8 cellular contexts compared by ENCODE assay signal in the genomic region with DNA sequence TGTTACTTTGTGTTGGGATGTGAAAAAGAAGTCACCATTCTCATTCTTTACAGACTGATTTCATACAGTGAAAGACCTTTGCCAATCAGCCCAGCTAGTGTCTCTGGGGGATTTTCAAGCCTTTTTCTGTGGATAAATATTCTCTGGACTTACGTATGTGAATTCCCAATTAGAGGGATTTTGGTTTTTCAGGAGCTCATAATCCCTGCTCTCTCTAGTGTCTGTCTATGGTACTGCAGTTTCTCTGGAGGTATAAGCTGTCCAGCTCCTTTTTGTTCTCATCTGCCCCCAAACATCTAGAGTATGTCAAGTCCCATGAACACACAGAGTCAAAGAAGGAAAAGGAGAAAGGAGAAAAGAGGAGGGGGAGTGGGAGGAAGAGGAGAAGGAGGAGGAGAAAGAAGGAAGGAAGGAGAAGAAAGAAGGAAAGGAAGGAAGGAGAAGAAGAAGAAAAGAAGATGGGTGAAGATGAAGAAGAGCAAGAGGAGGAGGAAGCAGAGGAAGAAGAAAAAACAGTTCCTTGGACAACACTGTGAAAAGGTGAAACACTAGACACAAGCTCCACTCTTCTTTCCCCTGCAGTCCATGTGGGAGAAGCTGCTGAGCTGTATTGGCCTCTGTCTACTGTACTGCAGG.
A peak's percentile ranks its signal among the peaks of the same experiment; 100 is the strongest.
DNase-seq lines count a peak whose midpoint lies in the region; ATAC-seq and TF ChIP-seq lines count a peak whose summit lies in the region.

No MANE protein-coding gene starts in this region.

- no peaks in the 10 kb centered on the region for H3K9me3 ChIP-seq in mucosa of descending colon

- peak; percentile 55 for TF ChIP-seq CTCF in GM13977 (IDR thresholded peaks at IDR 0.05; ENCODE audit: extremely low read depth, insufficient read depth, missing control alignments)
- peak; percentile 74 for TF ChIP-seq CTCF in fibroblast of the aortic adventitia (IDR thresholded peaks at IDR 0.05; ENCODE audit: insufficient read depth, low read length)
- TF ChIP-seq CTCF in mucosa of descending colon (IDR thresholded peaks at IDR 0.05), result no peak

- peaks cover 2 to 5% of the 10 kb centered on the region in 2 donors for H3K4me1 Mint-ChIP-seq in stimulated activated naive B cell treated with anti-CD40 and anti-IgM and Interleukin-4, amounts not matched to agents 10 μg/mL and 1 μg/mL and 100 μg/mL, for 72 hours

- H3K36me3 ChIP-seq in mucosa of descending colon (ENCODE audit: low read depth), result no peaks in the 10 kb centered on the region

- peak; percentile 41 to 55 for ATAC-seq in stimulated activated naive B cell treated with anti-CD40 and anti-IgM and Interleukin-4, amounts not matched to agents 10 μg/mL and 1 μg/mL and 100 μg/mL, for 72 hours (replicated peaks)
- no peak for ATAC-seq in mucosa of descending colon

- H3K36me3 Mint-ChIP-seq in stimulated activated naive B cell treated with anti-CD40 and anti-IgM and Interleukin-4, amounts not matched to agents 10 μg/mL and 1 μg/mL and 100 μg/mL, for 72 hours, result peaks cover 2 to 3% of the 10 kb centered on the region in 2 donors

- intact Hi-C loops in mucosa of descending colon (cut with DNase I, micrococcal nuclease), result no loop called here

- no peak overlapping the region for H3K27ac Mint-ChIP-seq in stimulated activated naive B cell treated with anti-CD40 and anti-IgM and Interleukin-4, amounts not matched to agents 10 μg/mL and 1 μg/mL and 100 μg/mL, for 72 hours

- peaks cover 40 to 64% of the 10 kb centered on the region in 2 donors for H3K27me3 Mint-ChIP-seq in stimulated activated naive B cell treated with anti-CD40 and anti-IgM and Interleukin-4, amounts not matched to agents 10 μg/mL and 1 μg/mL and 100 μg/mL, for 72 hours

- no peak overlapping the region for H3K4me3 ChIP-seq in fibroblast of the aortic adventitia (ENCODE audit: low read depth, low read length)
- H3K4me3 ChIP-seq in mucosa of descending colon, result no peak overlapping the region

- H3K4me3 Mint-ChIP-seq in stimulated activated naive B cell treated with anti-CD40 and anti-IgM and Interleukin-4, amounts not matched to agents 10 μg/mL and 1 μg/mL and 100 μg/mL, for 72 hours, result no peak overlapping the region

- H3K4me1 ChIP-seq in mucosa of descending colon (ENCODE audit: low read depth), result no peaks in the 10 kb centered on the region

- DNase-seq in GM13977 (ENCODE audit: low spot score) (no peak), OCI-M1 (lab: John Stamatoyannopoulos, UW) (peak; percentile 10), fibroblast of the aortic adventitia (ENCODE audit: low read depth) (peak; percentile 92), mucosa of descending colon (no peak), epidermal melanocyte (ENCODE audit: insufficient read length, low spot score) (no peak), NCI-H2029 treated with DMSO at 0.1 percent for 48 hours (lab: John Stamatoyannopoulos, UW) (no peak)
- DNase-seq in stimulated activated naive B cell treated with anti-CD40 and anti-IgM and Interleukin-4, amounts not matched to agents 10 μg/mL and 1 μg/mL and 100 μg/mL, for 72 hours, result no peak
- no peak for DNase-seq in effector CD4-positive, alpha-beta T cell

- in situ Hi-C loops in GM13977 (cut with MboI; ENCODE audit: low pct_unique_long_range_greater_than_20kb, low sequenced_read_pairs, unreplicated experiment), result no loop called here

- peaks cover 0 to 3% of the 10 kb centered on the region in 2 donors for H3K9me3 Mint-ChIP-seq in stimulated activated naive B cell treated with anti-CD40 and anti-IgM and Interleukin-4, amounts not matched to agents 10 μg/mL and 1 μg/mL and 100 μg/mL, for 72 hours

Comparison
In these comparisons a context has a peak if more than half of its experiments do, and no peak if none do; other contexts are left out.
1. DNase-seq: peak in OCI-M1 (single experiment) and fibroblast of the aortic adventitia (single experiment); none in GM13977 (single experiment), stimulated activated naive B cell treated with anti-CD40 and anti-IgM and Interleukin-4, amounts not matched to agents 10 μg/mL and 1 μg/mL and 100 μg/mL, for 72 hours (single experiment), mucosa of descending colon (0 of 3), epidermal melanocyte (single experiment), effector CD4-positive, alpha-beta T cell (single experiment) and NCI-H2029 treated with DMSO at 0.1 percent for 48 hours (single experiment).